In the genomic region with DNA sequence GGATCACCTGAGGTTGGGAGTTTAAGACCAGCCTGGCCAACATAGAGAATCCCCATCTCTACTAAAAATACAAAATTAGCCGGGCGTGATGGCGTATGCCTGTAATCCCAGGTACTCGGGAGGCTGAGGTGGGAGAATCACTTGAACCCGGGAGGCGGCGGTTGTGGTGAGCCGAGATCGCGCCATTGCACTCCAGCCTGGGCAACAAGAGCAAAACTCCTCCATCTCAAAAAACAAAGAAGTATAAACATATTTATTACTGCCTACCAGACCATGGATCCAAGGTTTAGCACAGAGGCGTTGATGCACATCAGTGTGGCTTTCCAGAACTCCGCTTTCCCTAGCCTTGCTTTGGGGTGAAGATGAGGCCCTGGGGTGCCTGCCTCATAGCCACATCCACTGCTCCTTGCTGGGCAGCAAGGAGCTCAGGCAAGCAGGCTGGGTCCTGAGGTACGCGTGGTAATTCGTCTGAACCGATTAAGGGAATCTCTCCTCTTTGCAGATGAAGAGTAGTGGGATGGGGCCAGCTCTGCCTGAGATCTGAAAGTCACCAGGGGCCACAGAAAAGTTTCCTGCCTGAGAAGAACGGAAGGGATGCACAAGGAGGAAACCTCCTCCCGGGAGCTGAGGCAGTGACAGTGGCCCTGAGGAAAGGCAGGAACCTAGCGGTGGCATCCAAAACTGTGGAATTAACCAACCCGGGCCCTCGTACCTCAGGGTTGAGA, we compare ENCODE assay signal across 11 cellular contexts. TPM values are rescaled to one million over a fixed set of nuclear protein-coding genes. Genes with fewer than 3 reads are reported as not detected.
DNase-seq lines count a peak whose midpoint lies in the region; ATAC-seq and TF ChIP-seq lines count a peak whose summit lies in the region.
"Had no signal": no experiment of that assay in that cellular context is flagged by ENCODE, and none has a peak within 500 bp of the region (broad histone marks: within the 10 kb centered on the region; RNA-seq: fewer than 3 reads in every experiment).

No MANE protein-coding gene starts in this region.

- POLR2A ChIA-PET in Panc1 (lab: Charles Lee) = no interaction called here

- CTCF ChIA-PET in Panc1 (lab: Charles Lee) = interaction anchor here (0.7 to 1.7 kb wide), 3 partner anchors 19 to 373 kb away, joined by 3 to 9 read pairs (median 6); a partner anchor contains a TSS

- H3K9me3 ChIP-seq in right atrium auricular region (no peaks in the 10 kb centered on the region), Panc1 (ENCODE audit: control insufficient read depth, insufficient read depth, low read depth, low read length) (no peaks in the 10 kb centered on the region)
- H3K9me3 ChIP-seq: SJCRH30 had no signal

- H3K36me3 Mint-ChIP-seq in naive B cell = no peaks in the 10 kb centered on the region
- H3K36me3 Mint-ChIP-seq in natural killer cell treated with Interleukin-12 subunit alpha and Interleukin-12 subunit beta and Interleukin-15 and Interleukin-18, amount 100 ng/mL, for 72 hours = no peaks in the 10 kb centered on the region
- H3K36me3 Mint-ChIP-seq: CD14-positive monocyte had no signal

- ATAC-seq in Right ventricle myocardium inferior (no peak), Panc1 (peak; percentile 13), naive B cell (ENCODE audit: low read depth in 2 of 2) (peak in 1 of 2 donors; percentile 2), HG02884 (IDR thresholded peaks at IDR 0.05; ENCODE audit: unreplicated experiment) (no peak)
- no peak for ATAC-seq in natural killer cell treated with Interleukin-12 subunit alpha and Interleukin-12 subunit beta and Interleukin-15 and Interleukin-18, amount 100 ng/mL, for 72 hours

- H3K4me3 Mint-ChIP-seq in naive B cell = peak overlapping the region in 7 of 8 donors; percentile 36 to 80 (median 65)
- no peak overlapping the region for H3K4me3 Mint-ChIP-seq in natural killer cell treated with Interleukin-12 subunit alpha and Interleukin-12 subunit beta and Interleukin-15 and Interleukin-18, amount 100 ng/mL, for 72 hours
- H3K4me3 Mint-ChIP-seq: CD14-positive monocyte had no signal

- intact Hi-C loops in Right ventricle myocardium inferior (cut with DNase I) = loop anchor here (5.0 kb wide), 1 partner anchor 172 kb away; a partner anchor contains a TSS
- intact Hi-C loops in Panc1 (cut with micrococcal nuclease; ENCODE audit: unreplicated experiment) = loop anchor here (10.0 kb wide), 1 partner anchor 585 kb away; a partner anchor contains a TSS

- H3K27me3 ChIP-seq in right atrium auricular region (no peaks in the 10 kb centered on the region), Panc1 (ENCODE audit: control insufficient read depth, insufficient read depth, low read length) (no peaks in the 10 kb centered on the region), brain microvascular endothelial cell (replicated peaks) (no peaks in the 10 kb centered on the region)
- H3K27me3 ChIP-seq: SJCRH30 had no signal

- no peaks in the 10 kb centered on the region for H3K27me3 Mint-ChIP-seq in naive B cell
- no peaks in the 10 kb centered on the region for H3K27me3 Mint-ChIP-seq in natural killer cell treated with Interleukin-12 subunit alpha and Interleukin-12 subunit beta and Interleukin-15 and Interleukin-18, amount 100 ng/mL, for 72 hours

- peaks cover 32 to 61% (median 61%) of the 10 kb centered on the region in 3 donors for H3K4me1 Mint-ChIP-seq in naive B cell
- H3K4me1 Mint-ChIP-seq in natural killer cell treated with Interleukin-12 subunit alpha and Interleukin-12 subunit beta and Interleukin-15 and Interleukin-18, amount 100 ng/mL, for 72 hours (ENCODE audit: low read depth in 2 of 2) = peaks cover 20 to 21% of the 10 kb centered on the region in 2 donors

- H3K4me1 ChIP-seq in right atrium auricular region (peaks cover 0 to 6% of the 10 kb centered on the region in 2 donors), Panc1 (ENCODE audit: control insufficient read depth, insufficient read depth, low read length) (no peaks in the 10 kb centered on the region)

- DNase-seq in right atrium auricular region (ENCODE audit: low spot score) (peak; percentile 46), Right ventricle myocardium inferior (ENCODE audit: missing footprints) (no peak), Panc1 (ENCODE audit: low read depth, low spot score) (no peak), naive B cell (no peak), brain microvascular endothelial cell (no peak), COR-L47 (lab: John Stamatoyannopoulos, UW) (no peak)
- no peak for DNase-seq in natural killer cell treated with Interleukin-12 subunit alpha and Interleukin-12 subunit beta and Interleukin-15 and Interleukin-18, amount 100 ng/mL, for 72 hours (ENCODE audit: low spot score)
- DNase-seq: IMR-90 had no signal

- no peak overlapping the region for H3K27ac ChIP-seq in right atrium auricular region
- H3K27ac ChIP-seq in Panc1 (ENCODE audit: low read length) = no peak overlapping the region
- no peak overlapping the region for H3K27ac ChIP-seq in brain microvascular endothelial cell
- H3K27ac ChIP-seq: SJCRH30 had no signal

- in situ Hi-C loops in Panc1 (cut with HindIII; ENCODE audit: low pct_unique_long_range_greater_than_20kb, low sequenced_read_pairs) (no loop called here), brain microvascular endothelial cell (cut with HindIII; ENCODE audit: low pct_ligation_motif_present, low sequenced_read_pairs) (no loop called here)

- H3K27ac Mint-ChIP-seq in naive B cell = peak overlapping the region in 5 of 6 donors; percentile 69 to 95 (median 93)
- H3K27ac Mint-ChIP-seq in natural killer cell treated with Interleukin-12 subunit alpha and Interleukin-12 subunit beta and Interleukin-15 and Interleukin-18, amount 100 ng/mL, for 72 hours = no peak overlapping the region

- H3K9me3 Mint-ChIP-seq in naive B cell = peaks cover 0 to 3% (median 0%) of the 10 kb centered on the region in 7 donors
- no peaks in the 10 kb centered on the region for H3K9me3 Mint-ChIP-seq in natural killer cell treated with Interleukin-12 subunit alpha and Interleukin-12 subunit beta and Interleukin-15 and Interleukin-18, amount 100 ng/mL, for 72 hours

- no TSS peak for BruUV-seq in Panc1 (replicated peaks; lab: Mats Ljungman, UMichigan)

- TF ChIP-seq CTCF in right atrium auricular region (IDR thresholded peaks at IDR 0.05) (no peak), Panc1 (IDR thresholded peaks at IDR 0.05) (no peak), brain microvascular endothelial cell (IDR thresholded peaks at IDR 0.05; ENCODE audit: low read depth, low read length, missing control alignments) (no peak)

- H3K36me3 ChIP-seq in right atrium auricular region = no peaks in the 10 kb centered on the region
- H3K36me3 ChIP-seq in Panc1 (ENCODE audit: control insufficient read depth, insufficient read depth, low read length) = no peaks in the 10 kb centered on the region
- H3K36me3 ChIP-seq in brain microvascular endothelial cell (replicated peaks) = no peaks in the 10 kb centered on the region
- H3K36me3 ChIP-seq: SJCRH30 had no signal

- H3K4me3 ChIP-seq in right atrium auricular region = no peak overlapping the region
- no peak overlapping the region for H3K4me3 ChIP-seq in Panc1 (ENCODE audit: low read depth in 2 of 2, low read length in 2 of 2)
- H3K4me3 ChIP-seq in brain microvascular endothelial cell (ENCODE audit: low read depth, low read length) = no peak overlapping the region
- H3K4me3 ChIP-seq: SJCRH30 had no signal

RNA-seq across cellular contexts. Expression of a gene that starts 52.3 kb away (rescaled TPM):
- 10 to 100 TPM; 10.5 to 15.3 TPM for total RNA-seq in right atrium auricular region
- 19.0 TPM for total RNA-seq in Right ventricle myocardium inferior
- 58.2 TPM for total RNA-seq in Panc1 (2021; ENCODE audit: unreplicated experiment)
- 19.9 TPM for polyA plus RNA-seq in Panc1 (2012; ENCODE audit: insufficient read length)
- polyA plus RNA-seq in naive B cell (ENCODE audit: low read depth in 6 of 6) = 100 to 1,000 TPM; 112 to 165 (median 146) TPM
- total RNA-seq in natural killer cell treated with Interleukin-12 subunit alpha and Interleukin-12 subunit beta and Interleukin-15 and Interleukin-18, amount 100 ng/mL, for 72 hours = 100 to 1,000 TPM; 127 to 173 TPM

Comparison
In these comparisons a context has a peak if more than half of its experiments do, and no peak if none do; other contexts are left out.
1. H3K27ac Mint-ChIP-seq: peak in naive B cell (5 of 6); none in natural killer cell treated with Interleukin-12 subunit alpha and Interleukin-12 subunit beta and Interleukin-15 and Interleukin-18, amount 100 ng/mL, for 72 hours (0 of 2).